ENCODE assay signal across 8 cellular contexts in genomic region chr6:99434702-99435530, GRCh38. TPM values are rescaled to one million over a fixed set of nuclear protein-coding genes. Genes with fewer than 3 reads are reported as not detected.
DNase-seq lines count a peak whose midpoint lies in the region; ATAC-seq and TF ChIP-seq lines count a peak whose summit lies in the region.

No MANE protein-coding gene starts in this region.

- DNase-seq in GM03348 (ENCODE audit: low spot score) (peak; percentile 44), KBM-7 (peak; percentile 41), activated B cell treated with CpG ODN at 0.5 μM for 24 hours (no peak), hepatocyte (ENCODE audit: low spot score) (peak; percentile 16), uterus (no peak), head of caudate nucleus (no peak)
- DNase-seq in activated naive CD4-positive, alpha-beta T cell treated with Interleukin-2 at 50 U/mL for 16 hours: no peak

- in situ Hi-C loops in KBM-7 (cut with MboI; ENCODE audit: low pct_unique_long_range_greater_than_20kb, low sequenced_read_pairs): no loop called here

- no peak overlapping the region for H3K27ac Mint-ChIP-seq in activated B cell treated with CpG ODN at 0.5 μM for 24 hours

- H3K27ac ChIP-seq in hepatocyte (no peak overlapping the region), uterus (no peak overlapping the region)

- H3K36me3 Mint-ChIP-seq in activated B cell treated with CpG ODN at 0.5 μM for 24 hours (ENCODE audit: low read depth): peaks cover 41% of the 10 kb centered on the region

- H3K4me2 ChIP-seq in hepatocyte: no peak overlapping the region

- no peaks in the 10 kb centered on the region for H3K9me3 Mint-ChIP-seq in activated B cell treated with CpG ODN at 0.5 μM for 24 hours

- no peaks in the 10 kb centered on the region for H4K20me1 ChIP-seq in hepatocyte (ENCODE audit: insufficient read depth, poor library complexity, severe bottlenecking)

- POLR2A ChIA-PET in activated B cell treated with CpG ODN at 0.5 μM for 24 hours (lab: Charles Lee): no interaction called here

- H3K36me3 ChIP-seq in hepatocyte (replicated peaks; ENCODE audit: insufficient read depth, low read depth) (no peaks in the 10 kb centered on the region), uterus (no peaks in the 10 kb centered on the region)

- H3K9me3 ChIP-seq in hepatocyte (ENCODE audit: low read depth) (no peaks in the 10 kb centered on the region), uterus (no peaks in the 10 kb centered on the region)

- WGBS in hepatocyte (ENCODE audit: low lambda C conversion rate, missing lambda C conversion rate): 40% methylated on average over 3 of the region's 3 CpGs

- no peak for TF ChIP-seq POLR2A in uterus (IDR thresholded peaks at IDR 0.05)

- TF ChIP-seq CTCF in activated B cell treated with CpG ODN at 0.5 μM for 24 hours (IDR thresholded peaks at IDR 0.05) (no peak), hepatocyte (IDR thresholded peaks at IDR 0.05; ENCODE audit: poor library complexity) (peak; percentile 62), uterus (IDR thresholded peaks at IDR 0.05) (peak; percentile 35 to 76 (median 50))

- H3K4me1 Mint-ChIP-seq in activated B cell treated with CpG ODN at 0.5 μM for 24 hours: peaks cover 3% of the 10 kb centered on the region

- no peaks in the 10 kb centered on the region for H3K27me3 Mint-ChIP-seq in activated B cell treated with CpG ODN at 0.5 μM for 24 hours

- H3K27me3 ChIP-seq in hepatocyte (no peaks in the 10 kb centered on the region), uterus (no peaks in the 10 kb centered on the region)

- no peak overlapping the region for H3K4me3 Mint-ChIP-seq in activated B cell treated with CpG ODN at 0.5 μM for 24 hours

- no peaks in the 10 kb centered on the region for H3K4me1 ChIP-seq in hepatocyte (ENCODE audit: insufficient read depth)
- H3K4me1 ChIP-seq in uterus: no peaks in the 10 kb centered on the region

- no peak overlapping the region for H2AFZ ChIP-seq in hepatocyte

- no peaks in the 10 kb centered on the region for H3K79me2 ChIP-seq in hepatocyte

- no peaks in the 10 kb centered on the region for H3K9me2 ChIP-seq in hepatocyte (replicated peaks; ENCODE audit: insufficient read depth)

- intact Hi-C loops in activated B cell treated with CpG ODN at 0.5 μM for 24 hours (cut with micrococcal nuclease): loop anchor here (1.0 to 2.0 kb wide), 2 partner anchors 14 to 311 kb away; no protein-coding TSS in a partner anchor
- intact Hi-C loops in uterus (cut with DNase I; ENCODE audit: low total_unique reads): no loop called here
- intact Hi-C loops in head of caudate nucleus (cut with DNase I): no loop called here

- CTCF ChIA-PET in activated B cell treated with CpG ODN at 0.5 μM for 24 hours (lab: Charles Lee): interaction anchor here (1.0 to 3.1 kb wide), 3 partner anchors 33 to 312 kb away, joined by 3 to 16 read pairs (median 4); no protein-coding TSS in a partner anchor

- H3K4me3 ChIP-seq in hepatocyte (no peak overlapping the region), uterus (no peak overlapping the region)

- peak; percentile 77 for ATAC-seq in GM21423 (IDR thresholded peaks at IDR 0.05; ENCODE audit: unreplicated experiment)
- ATAC-seq in activated B cell treated with CpG ODN at 0.5 μM for 24 hours (ENCODE audit: low read depth): peak; percentile 79

RNA-seq across cellular contexts. Expression of gene PNISR, which starts 9.8 kb away (rescaled TPM):
- 193 and 214 TPM in 2 replicates for total RNA-seq in activated B cell treated with CpG ODN at 0.5 μM for 24 hours
- 80.8 and 85.7 TPM in 2 replicates for total RNA-seq in hepatocyte
- polyA plus RNA-seq in hepatocyte: 88.7 and 117 TPM in 2 replicates
- total RNA-seq in uterus: 100 to 1,000 TPM; 107 to 265 (median 153) TPM

RNA-seq across cellular contexts. Expression of gene COQ3, which starts 40.9 kb away (rescaled TPM):
- total RNA-seq in activated B cell treated with CpG ODN at 0.5 μM for 24 hours (4.8 and 5.6 TPM in 2 replicates), hepatocyte (5.7 and 5.9 TPM in 2 replicates), uterus (10 to 100 TPM in 1 of 4 donors, 1 to 10 TPM in 2, under 1 TPM in 1; 0.77 to 31.8 (median 6.2) TPM)
- 4.7 and 8.2 TPM in 2 replicates for polyA plus RNA-seq in hepatocyte

Comparison
In these comparisons a context has a peak if more than half of its experiments do, and no peak if none do; other contexts are left out.
1. DNase-seq: peak in GM03348 (single experiment), KBM-7 (single experiment) and hepatocyte (single experiment); none in activated B cell treated with CpG ODN at 0.5 μM for 24 hours (single experiment), uterus (0 of 2), activated naive CD4-positive, alpha-beta T cell treated with Interleukin-2 at 50 U/mL for 16 hours (single experiment) and head of caudate nucleus (0 of 42).